Comparison of ENCODE assay signal across 9 cellular contexts in genomic region chr7:92831716-92832622, GRCh38. TPM values are rescaled to one million over a fixed set of nuclear protein-coding genes. Genes with fewer than 3 reads are reported as not detected.
DNase-seq lines count a peak whose midpoint lies in the region; ATAC-seq, FAIRE-seq and TF ChIP-seq lines count a peak whose summit lies in the region.
"Had no signal": no experiment of that assay in that cellular context is flagged by ENCODE, and none has a peak within 500 bp of the region (broad histone marks: within the 10 kb centered on the region; RNA-seq: fewer than 3 reads in every experiment).

No MANE protein-coding gene starts in this region.

- H3K9ac ChIP-seq in duodenal mucosa (ENCODE audit: low read depth in 1 of 2, low read length in 2 of 2): peak overlapping the region; percentile 90 to 96

- H3K36me3 ChIP-seq in duodenal mucosa (ENCODE audit: control insufficient read depth in 1 of 2, insufficient read depth in 2 of 2, low read length in 2 of 2): no peaks in the 10 kb centered on the region

- H3K4me3 ChIP-seq in duodenal mucosa (ENCODE audit: low read depth in 1 of 2, low read length in 2 of 2): peak overlapping the region; percentile 97 to 99

- no peaks in the 10 kb centered on the region for H3K27me3 ChIP-seq in duodenal mucosa (ENCODE audit: control insufficient read depth in 1 of 2, insufficient read depth in 2 of 2, low read length in 2 of 2)

- H3K27me3 Mint-ChIP-seq in natural killer cell (ENCODE audit: low read depth in 2 of 2): no peaks in the 10 kb centered on the region

- H3K4me3 Mint-ChIP-seq in natural killer cell: peak overlapping the region; percentile 100

- TF ChIP-seq CTCF in natural killer cell (IDR thresholded peaks at IDR 0.05): no peak

- no peak for DNase-seq in activated CD4-positive, CD25-positive, alpha-beta regulatory T cell (lab: John Stamatoyannopoulos, UW)
- peak; percentile 93 for DNase-seq in RCC 7860 (ENCODE audit: low spot score)
- DNase-seq in natural killer cell: no peak
- no peak for DNase-seq in mucosa of gallbladder (ENCODE audit: low spot score)

- intact Hi-C loops in natural killer cell (cut with micrococcal nuclease): loop anchor here (1.0 to 5.0 kb wide), 2 partner anchors 114 to 305 kb away; partner anchors contain the start of genes PEX1 and RBM48

- no peaks in the 10 kb centered on the region for H3K9me3 Mint-ChIP-seq in natural killer cell

- peak; percentile 85 for FAIRE-seq in RCC 7860 (lab: Jason Lieb, UNC)
- FAIRE-seq: G401.6 had no signal

- peak overlapping the region; percentile 88 to 94 for H3K27ac Mint-ChIP-seq in natural killer cell

- no peaks in the 10 kb centered on the region for H3K36me3 Mint-ChIP-seq in natural killer cell

- H3K9me3 ChIP-seq in duodenal mucosa (ENCODE audit: control insufficient read depth in 1 of 2, low read length in 2 of 2): no peaks in the 10 kb centered on the region

- peaks cover 61 to 70% of the 10 kb centered on the region in 2 donors for H3K4me1 Mint-ChIP-seq in natural killer cell

- H3K27ac ChIP-seq in duodenal mucosa (ENCODE audit: low read depth, low read length): no peak overlapping the region

- peak; percentile 8 to 27 for ATAC-seq in activated CD4-positive, CD25-positive, alpha-beta regulatory T cell treated with anti-CD3 and anti-CD28 coated beads, Interleukin-2, amount 50 U/mL, for 24 hours
- no peak for ATAC-seq in natural killer cell
- no peak for ATAC-seq in GM18867 (IDR thresholded peaks at IDR 0.05; ENCODE audit: unreplicated experiment)
- no peak for ATAC-seq in GM21619 (IDR thresholded peaks at IDR 0.05; ENCODE audit: unreplicated experiment)

- peaks cover 23 to 30% of the 10 kb centered on the region in 2 donors for H3K4me1 ChIP-seq in duodenal mucosa (ENCODE audit: control insufficient read depth in 1 of 2, insufficient read depth in 2 of 2, low read length in 2 of 2)

RNA-seq across cellular contexts. Expression of gene CDK6, which starts 4.4 kb away (rescaled TPM):
- total RNA-seq in natural killer cell: 10 to 100 TPM; 41.1 to 46.3 (median 45.1) TPM
- total RNA-seq in mucosa of gallbladder: 23.6 TPM

Comparison
In these comparisons a context has a peak if more than half of its experiments do, and no peak if none do; other contexts are left out.
1. ATAC-seq: peak in activated CD4-positive, CD25-positive, alpha-beta regulatory T cell treated with anti-CD3 and anti-CD28 coated beads, Interleukin-2, amount 50 U/mL, for 24 hours (2 of 2); none in natural killer cell (0 of 3), GM18867 (single experiment) and GM21619 (single experiment).